12 cellular contexts compared by ENCODE assay signal in the genomic region with DNA sequence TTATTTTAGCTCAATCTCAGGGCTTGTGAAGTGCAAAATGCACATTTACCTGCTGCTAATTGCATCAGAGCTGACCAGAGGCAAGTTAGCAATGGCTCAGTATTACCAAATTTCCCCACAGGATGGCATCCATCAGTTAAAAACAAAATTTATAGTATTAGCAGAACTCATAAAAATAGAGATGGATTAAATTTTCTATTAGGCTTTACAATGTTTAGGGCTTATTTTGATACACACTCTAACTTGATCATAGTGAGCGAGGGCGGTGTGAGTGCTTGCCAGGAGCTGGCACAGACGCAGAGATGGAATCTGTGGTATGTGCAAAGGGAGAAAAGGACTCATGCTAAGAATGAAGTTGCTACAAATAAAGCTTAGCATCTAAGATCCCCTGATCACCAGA.
DNase-seq lines count a peak whose midpoint lies in the region; TF ChIP-seq lines count a peak whose summit lies in the region.
"Had no signal": no experiment of that assay in that cellular context is flagged by ENCODE, and none has a peak within 500 bp of the region (broad histone marks: within the 10 kb centered on the region; RNA-seq: fewer than 3 reads in every experiment).

No MANE protein-coding gene starts in this region.

- TF ChIP-seq CTCF in LNCaP clone FGC (IDR thresholded peaks at IDR 0.05; ENCODE audit: control insufficient read depth, extremely low read depth, insufficient read depth) (peak; percentile 57), adrenal gland (IDR thresholded peaks at IDR 0.05) (no peak)

- DNase-seq in A172 (ENCODE audit: low spot score): peak; percentile 3
- DNase-seq in LNCaP clone FGC (ENCODE audit: low read depth): peak; percentile 30
- peak; percentile 46 for DNase-seq in cerebellum (ENCODE audit: low spot score)
- DNase-seq in mesendoderm: peak; percentile 28
- DNase-seq in DMS79 (lab: John Stamatoyannopoulos, UW): no peak
- DNase-seq in effector CD8-positive, alpha-beta T cell (lab: John Stamatoyannopoulos, UW): no peak
- no peak for DNase-seq in adrenal gland
- no peak for DNase-seq in SW480 (ENCODE audit: low spot score)
- DNase-seq: activated CD8-positive, alpha-beta memory T cell treated with anti-CD3 and anti-CD28 coated beads, Interleukin-2, amount 50 U/mL, for 4 hours; NCI-H510A; T-helper 1 cell; transverse colon had no signal

- H3K4me3 ChIP-seq in LNCaP clone FGC (ENCODE audit: low read depth, low read length) (no peak overlapping the region), mesendoderm (ENCODE audit: low read length) (no peak overlapping the region), adrenal gland (no peak overlapping the region)
- H3K4me3 ChIP-seq: transverse colon had no signal

- no peaks in the 10 kb centered on the region for H3K79me1 ChIP-seq in mesendoderm (ENCODE audit: low read length)

- no peaks in the 10 kb centered on the region for H3K79me2 ChIP-seq in mesendoderm (ENCODE audit: control insufficient read depth, insufficient read depth, low read length)

- no peak overlapping the region for H4K8ac ChIP-seq in mesendoderm (ENCODE audit: low read depth, low read length)

- no peak overlapping the region for H3K18ac ChIP-seq in mesendoderm (ENCODE audit: low read length)

- H3K4me1 ChIP-seq in mesendoderm (ENCODE audit: control insufficient read depth, low read depth, low read length) (peaks cover 4% of the 10 kb centered on the region), adrenal gland (replicated peaks in 1 of 2) (no peaks in the 10 kb centered on the region)

- H3K4me2 ChIP-seq in mesendoderm (ENCODE audit: low read length): no peak overlapping the region

- no peak overlapping the region for H3K9ac ChIP-seq in mesendoderm (ENCODE audit: low read length)

- H2BK15ac ChIP-seq in mesendoderm (replicated peaks; ENCODE audit: low read depth): no peak overlapping the region

- no peak overlapping the region for H2BK120ac ChIP-seq in mesendoderm (ENCODE audit: low read depth, low read length)

- no peak overlapping the region for H2BK5ac ChIP-seq in mesendoderm (ENCODE audit: low read length)

- no peaks in the 10 kb centered on the region for H3K9me3 ChIP-seq in adrenal gland (replicated peaks in 1 of 3)
- H3K9me3 ChIP-seq: transverse colon had no signal

- WGBS in mesendoderm (ENCODE audit: extremely low coverage, insufficient coverage, low lambda C conversion rate): no CpG with 5 or more reads among the region's 3 CpGs
- 41 to 51% (median 46%) methylated on average over 3 of the region's 3 CpGs for WGBS in adrenal gland, 4 donors

- no peaks in the 10 kb centered on the region for H3K36me3 ChIP-seq in mesendoderm (ENCODE audit: control insufficient read depth, insufficient read depth, low read length)
- H3K36me3 ChIP-seq in adrenal gland (replicated peaks in 1 of 2): no peaks in the 10 kb centered on the region
- H3K36me3 ChIP-seq: transverse colon had no signal

- H3K27me3 ChIP-seq in mesendoderm (ENCODE audit: insufficient read depth, low read length, poor library complexity) (no peaks in the 10 kb centered on the region), adrenal gland (no peaks in the 10 kb centered on the region)
- H3K27me3 ChIP-seq: transverse colon had no signal

- no peak overlapping the region for H2AK5ac ChIP-seq in mesendoderm (ENCODE audit: low read length)

- no peak for TF ChIP-seq POLR2A in adrenal gland (IDR thresholded peaks at IDR 0.05)

- H3K4ac ChIP-seq in mesendoderm (ENCODE audit: low read depth, low read length): peak overlapping the region; percentile 8

- no peak overlapping the region for H3K56ac ChIP-seq in mesendoderm (ENCODE audit: low read length)

- no peak overlapping the region for H4K5ac ChIP-seq in mesendoderm (ENCODE audit: low read length)

- H3K27ac ChIP-seq in mesendoderm (ENCODE audit: low read depth, low read length) (no peak overlapping the region), adrenal gland (no peak overlapping the region)
- H3K27ac ChIP-seq: transverse colon had no signal

- H3K23ac ChIP-seq in mesendoderm (ENCODE audit: low read length): no peak overlapping the region

- intact Hi-C loops in adrenal gland (cut with DNase I): no loop called here

Comparison
In these comparisons a context has a peak if more than half of its experiments do, and no peak if none do; other contexts are left out.
1. DNase-seq: peak in A172 (single experiment), LNCaP clone FGC (single experiment), cerebellum (single experiment) and mesendoderm (single experiment); none in DMS79 (single experiment), effector CD8-positive, alpha-beta T cell (single experiment), adrenal gland (0 of 7) and SW480 (single experiment).